In genomic region chr11:1392111-1392510, GRCh38 we compare ENCODE assay signal across 25 cellular contexts. TPM values are rescaled to one million over a fixed set of nuclear protein-coding genes. Genes with fewer than 3 reads are reported as not detected.
DNase-seq lines count a peak whose midpoint lies in the region; ATAC-seq, FAIRE-seq and TF ChIP-seq lines count a peak whose summit lies in the region.
"Had no signal": no experiment of that assay in that cellular context is flagged by ENCODE, and none has a peak within 500 bp of the region (broad histone marks: within the 10 kb centered on the region; RNA-seq: fewer than 3 reads in every experiment).

No MANE protein-coding gene starts in this region.

- H3K27ac ChIP-seq in astrocyte (ENCODE audit: low read depth, low read length) = no peak overlapping the region
- H3K27ac ChIP-seq: BLaER1 treated with 17β-estradiol and CSF1 and Interleukin-3, amounts not matched to agents 10 nM and 100 nM; cardiac muscle cell; neutrophil had no signal

- H3K36me3 ChIP-seq in astrocyte (ENCODE audit: insufficient read depth, low read length) = no peaks in the 10 kb centered on the region
- H3K36me3 ChIP-seq: BLaER1 treated with 17β-estradiol and CSF1 and Interleukin-3, amounts not matched to agents 10 nM and 100 nM; cardiac muscle cell; neutrophil had no signal

- H4K20me1 ChIP-seq in astrocyte (ENCODE audit: insufficient read depth, low read length) = no peaks in the 10 kb centered on the region

- no peak overlapping the region for H2AFZ ChIP-seq in astrocyte (ENCODE audit: low read depth, low read length)

- FAIRE-seq in astrocyte (lab: Jason Lieb, UNC) = no peak
- FAIRE-seq: GM19239, keratinocyte, urothelium cell line had no signal

- TF ChIP-seq CTCF in astrocyte (IDR thresholded peaks at IDR 0.05; ENCODE audit: insufficient read depth, low read depth, low read length) (no peak), neural crest cell (conservative IDR thresholded peaks at IDR 0.05) (no peak)

- no peak overlapping the region for H3K27ac Mint-ChIP-seq in astrocyte (ENCODE audit: unreplicated experiment)
- H3K27ac Mint-ChIP-seq in neural crest cell (ENCODE audit: unreplicated experiment) = no peak overlapping the region
- H3K27ac Mint-ChIP-seq: activated CD4-positive, alpha-beta memory T cell treated with anti-CD3 and anti-CD28 coated beads, Interleukin-2, amount 10 ng/mL, durations not matched to agents 7 days and 5 days; HFFc6 had no signal

- H3K36me3 Mint-ChIP-seq in astrocyte (ENCODE audit: low read depth, unreplicated experiment) = peaks cover 3% of the 10 kb centered on the region
- H3K36me3 Mint-ChIP-seq in neural crest cell (ENCODE audit: low read depth) = peaks cover 7% of the 10 kb centered on the region

- H3K4me3 ChIP-seq in astrocyte (ENCODE audit: insufficient read depth, low read depth, low read length) = no peak overlapping the region
- H3K4me3 ChIP-seq: BLaER1 treated with 17β-estradiol and CSF1 and Interleukin-3, amounts not matched to agents 10 nM and 100 nM; cardiac muscle cell; lung; mucosa of descending colon; smooth muscle cell had no signal

- peaks cover 4% of the 10 kb centered on the region for H3K4me1 ChIP-seq in astrocyte (ENCODE audit: insufficient read depth, low read length)

- no peaks in the 10 kb centered on the region for H3K9me3 ChIP-seq in astrocyte (ENCODE audit: insufficient read depth, low read depth, low read length)
- H3K9me3 ChIP-seq: BLaER1 treated with 17β-estradiol and CSF1 and Interleukin-3, amounts not matched to agents 10 nM and 100 nM; mucosa of descending colon; neutrophil had no signal

- no peaks in the 10 kb centered on the region for H3K4me1 Mint-ChIP-seq in astrocyte (ENCODE audit: low read depth, unreplicated experiment)
- peaks cover 17% of the 10 kb centered on the region for H3K4me1 Mint-ChIP-seq in neural crest cell

- H3K4me3 Mint-ChIP-seq in astrocyte (ENCODE audit: unreplicated experiment) = peak overlapping the region; percentile 79
- H3K4me3 Mint-ChIP-seq in neural crest cell = peak overlapping the region; percentile 93
- H3K4me3 Mint-ChIP-seq: activated CD4-positive, alpha-beta memory T cell treated with anti-CD3 and anti-CD28 coated beads, Interleukin-2, amount 10 ng/mL, durations not matched to agents 7 days and 5 days; HFFc6 had no signal

- DNase-seq in 8988T (peak; percentile 68), NCI-H1092 (lab: John Stamatoyannopoulos, UW) (peak; percentile 74), astrocyte (ENCODE audit: low read depth) (no peak), neural crest cell (ENCODE audit: low read depth, low spot score) (no peak), NCI-H2196 treated with DMSO at 0.1 percent for 48 hours (lab: John Stamatoyannopoulos, UW; ENCODE audit: unreplicated experiment) (no peak)
- DNase-seq: activated CD4-positive, alpha-beta memory T cell treated with anti-CD3 and anti-CD28 coated beads, Interleukin-2, amount 10 ng/mL, durations not matched to agents 7 days and 5 days; activated CD4-positive, CD25-positive, alpha-beta regulatory T cell treated with anti-CD3 and anti-CD28 coated beads, Interleukin-2, amount 50 U/mL, for 72 hours; activated gamma-delta T cell; dermis blood vessel endothelial cell; HFFc6; mucosa of descending colon; NCI-H2107; NCI-H510A; T-helper 1 cell had no signal

- ATAC-seq in HG03280 (IDR thresholded peaks at IDR 0.05; ENCODE audit: unreplicated experiment) (no peak), HG03442 (IDR thresholded peaks at IDR 0.05; ENCODE audit: unreplicated experiment) (no peak)
- ATAC-seq: mucosa of descending colon, Panc1 had no signal

- H3K9ac ChIP-seq in astrocyte (ENCODE audit: low read length) = no peak overlapping the region
- H3K9ac ChIP-seq: BLaER1 treated with 17β-estradiol and CSF1 and Interleukin-3, amounts not matched to agents 10 nM and 100 nM had no signal

- H3K27me3 ChIP-seq in astrocyte (ENCODE audit: insufficient read depth, low read length) = peaks cover 15% of the 10 kb centered on the region

- H3K79me2 ChIP-seq in astrocyte (ENCODE audit: insufficient read depth, low read length) = no peaks in the 10 kb centered on the region

- H3K9me3 Mint-ChIP-seq in astrocyte (ENCODE audit: unreplicated experiment) = no peaks in the 10 kb centered on the region
- peaks cover 2% of the 10 kb centered on the region for H3K9me3 Mint-ChIP-seq in neural crest cell
- H3K9me3 Mint-ChIP-seq: activated CD4-positive, alpha-beta memory T cell treated with anti-CD3 and anti-CD28 coated beads, Interleukin-2, amount 10 ng/mL, durations not matched to agents 7 days and 5 days had no signal

- peaks cover 7% of the 10 kb centered on the region for H3K27me3 Mint-ChIP-seq in astrocyte (ENCODE audit: low read depth, unreplicated experiment)
- peaks cover 8% of the 10 kb centered on the region for H3K27me3 Mint-ChIP-seq in neural crest cell (ENCODE audit: low read depth)

- no peak overlapping the region for H3K4me2 ChIP-seq in astrocyte (ENCODE audit: low read length)
- H3K4me2 ChIP-seq: BLaER1 treated with 17β-estradiol and CSF1 and Interleukin-3, amounts not matched to agents 10 nM and 100 nM; smooth muscle cell had no signal

RNA-seq across cellular contexts. Expression of gene BRSK2, which starts 2.4 kb away (rescaled TPM):
- total RNA-seq in astrocyte (3.9 and 7.1 TPM in 2 replicates), neural crest cell (59.9 and 72.5 TPM in 2 replicates)

Comparison
In these comparisons a context has a peak if more than half of its experiments do, and no peak if none do; other contexts are left out.
1. DNase-seq: peak in 8988T (single experiment) and NCI-H1092 (single experiment); none in astrocyte (single experiment), neural crest cell (single experiment) and NCI-H2196 treated with DMSO at 0.1 percent for 48 hours (single experiment).